ENCODE assay signal across 27 cellular contexts in the genomic region with DNA sequence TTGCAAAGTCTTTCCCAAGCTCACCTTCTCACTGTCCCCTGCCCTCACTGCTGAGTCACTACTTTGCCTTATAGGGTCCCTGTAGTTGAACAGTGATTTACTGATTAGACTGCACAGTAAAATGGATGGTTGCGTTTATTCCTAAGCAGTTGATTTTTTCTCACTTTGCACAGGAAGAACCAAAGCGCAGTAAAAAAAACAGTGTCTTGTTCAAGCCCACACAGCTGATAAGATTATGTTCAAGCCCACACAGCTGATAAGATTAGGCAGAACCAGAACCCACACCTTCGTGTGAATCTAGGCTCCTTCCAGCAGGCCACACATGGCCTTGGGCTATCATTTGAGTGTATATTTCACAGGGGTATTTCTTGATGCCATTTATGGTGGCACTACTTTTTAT.
DNase-seq lines count a peak whose midpoint lies in the region; ATAC-seq and TF ChIP-seq lines count a peak whose summit lies in the region.
"Had no signal": no experiment of that assay in that cellular context is flagged by ENCODE, and none has a peak within 500 bp of the region (broad histone marks: within the 10 kb centered on the region; RNA-seq: fewer than 3 reads in every experiment).

No MANE protein-coding gene starts in this region.

- H3K27ac Mint-ChIP-seq in HFFc6: peak overlapping the region; percentile 97; the same call in 1 of the 2 replicates
- H3K27ac Mint-ChIP-seq in activated T-cell treated with anti-CD3 and anti-CD28 coated beads, Interleukin-2, amount 50 U/mL, for 24 hours: no peak overlapping the region
- H3K27ac Mint-ChIP-seq: activated naive CD4-positive, alpha-beta T cell treated with anti-CD3 and anti-CD28 coated beads for 36 hours; activated T-cell treated with anti-CD3 and anti-CD28 coated beads, Interleukin-2, amount 50 U/mL, for 72 hours; natural killer cell; stimulated activated memory B cell treated with anti-CD40 and anti-IgM and Interleukin-4, amounts not matched to agents 10 μg/mL and 1 μg/mL and 100 μg/mL, for 72 hours had no signal

- H3K4me1 Mint-ChIP-seq in HFFc6 (ENCODE audit: low read depth): peaks cover 57% of the 10 kb centered on the region
- H3K4me1 Mint-ChIP-seq in activated T-cell treated with anti-CD3 and anti-CD28 coated beads, Interleukin-2, amount 50 U/mL, for 24 hours (ENCODE audit: low read depth): peaks cover 2% of the 10 kb centered on the region

- TF ChIP-seq CTCF in HFFc6 (IDR thresholded peaks at IDR 0.05) (no peak), foreskin keratinocyte (conservative IDR thresholded peaks at IDR 0.05) (no peak), psoas muscle (IDR thresholded peaks at IDR 0.05) (no peak)

- H3K4me3 ChIP-seq in psoas muscle: no peak overlapping the region
- H3K4me3 ChIP-seq: coronary artery, Peyer's patch, right atrium auricular region, spleen, vagina had no signal

- WGBS in psoas muscle, 3 donors: 68 to 81% (median 76%) methylated on average over 3 of the region's 3 CpGs

- DNase-seq in HFFc6 (no peak), amniotic epithelial cell (ENCODE audit: low read depth) (peak; percentile 77), foreskin keratinocyte (no peak), psoas muscle (no peak), amygdala (lab: John Stamatoyannopoulos, UW) (no peak)
- no peak for DNase-seq in activated T-cell treated with anti-CD3 and anti-CD28 coated beads, Interleukin-2, amount 50 U/mL, for 24 hours
- DNase-seq: activated CD4-positive, CD25-positive, alpha-beta regulatory T cell treated with anti-CD3 and anti-CD28 coated beads, Interleukin-2, amount 50 U/mL, for 72 hours; activated naive CD4-positive, alpha-beta T cell treated with anti-CD3 and anti-CD28 coated beads for 36 hours; activated T-cell treated with anti-CD3 and anti-CD28 coated beads, Interleukin-2, amount 50 U/mL, for 72 hours; amniotic stem cell; CD4-positive, alpha-beta memory T cell; DMS153; left cardiac atrium; natural killer cell; NCI-H1694 treated with DMSO at 0.1 percent for 48 hours; NCI-H2171; NCI-H524; NK-92 treated with Interleukin-12 subunit alpha and Interleukin-12 subunit beta, amount 100 ng/mL, for 24 hours; Peyer's patch; spleen; stimulated activated CD4-positive, alpha-beta T cell treated with anti-CD3 and anti-CD28 coated beads, Interleukin-4, amount 100 ng/mL, for 1 hour; T-helper 1 cell had no signal

- H3K27me3 ChIP-seq in foreskin keratinocyte (no peaks in the 10 kb centered on the region), psoas muscle (ENCODE audit: insufficient read depth in 3 of 3, low read length in 2 of 3) (no peaks in the 10 kb centered on the region)
- H3K27me3 ChIP-seq: Peyer's patch, right atrium auricular region, spleen, vagina had no signal

- H3K27ac ChIP-seq in foreskin keratinocyte: peak overlapping the region; percentile 75
- peak overlapping the region; percentile 79 for H3K27ac ChIP-seq in psoas muscle
- H3K27ac ChIP-seq: coronary artery had no signal

- intact Hi-C loops in psoas muscle (cut with DNase I): no loop called here

- ATAC-seq in foreskin keratinocyte: no peak
- no peak for ATAC-seq in psoas muscle
- no peak for ATAC-seq in GM18861 (IDR thresholded peaks at IDR 0.05; ENCODE audit: unreplicated experiment)
- ATAC-seq: activated T-cell treated with anti-CD3 and anti-CD28 coated beads, Interleukin-2, amount 50 U/mL, for 72 hours; left cardiac atrium; natural killer cell; stimulated activated memory B cell treated with anti-CD40 and anti-IgM and Interleukin-4, amounts not matched to agents 10 μg/mL and 1 μg/mL and 100 μg/mL, for 72 hours had no signal

- H3K4me1 ChIP-seq in foreskin keratinocyte: peaks cover 18% of the 10 kb centered on the region
- peaks cover 8% of the 10 kb centered on the region for H3K4me1 ChIP-seq in psoas muscle
- H3K4me1 ChIP-seq: Peyer's patch had no signal

- peaks cover under 1% of the 10 kb centered on the region; the same call in 1 of the 2 replicates for H3K9me3 Mint-ChIP-seq in HFFc6
- no peaks in the 10 kb centered on the region for H3K9me3 Mint-ChIP-seq in activated T-cell treated with anti-CD3 and anti-CD28 coated beads, Interleukin-2, amount 50 U/mL, for 24 hours
- H3K9me3 Mint-ChIP-seq: activated T-cell treated with anti-CD3 and anti-CD28 coated beads, Interleukin-2, amount 50 U/mL, for 72 hours; natural killer cell had no signal

- peaks cover 13% of the 10 kb centered on the region for H3K36me3 Mint-ChIP-seq in HFFc6 (ENCODE audit: low read depth)
- H3K36me3 Mint-ChIP-seq in activated T-cell treated with anti-CD3 and anti-CD28 coated beads, Interleukin-2, amount 50 U/mL, for 24 hours (ENCODE audit: low read depth): no peaks in the 10 kb centered on the region
- H3K36me3 Mint-ChIP-seq: CD4-positive, alpha-beta memory T cell; natural killer cell; stimulated activated memory B cell treated with anti-CD40 and anti-IgM and Interleukin-4, amounts not matched to agents 10 μg/mL and 1 μg/mL and 100 μg/mL, for 72 hours had no signal

- H3K9me3 ChIP-seq in psoas muscle: no peaks in the 10 kb centered on the region
- H3K9me3 ChIP-seq: Peyer's patch, right atrium auricular region, vagina had no signal

- H3K36me3 ChIP-seq in psoas muscle (ENCODE audit: insufficient read depth in 1 of 2, low read depth in 1 of 2): no peaks in the 10 kb centered on the region
- H3K36me3 ChIP-seq: Peyer's patch, right atrium auricular region, spleen, vagina had no signal

- H3K4me3 Mint-ChIP-seq in HFFc6: no peak overlapping the region
- H3K4me3 Mint-ChIP-seq in activated T-cell treated with anti-CD3 and anti-CD28 coated beads, Interleukin-2, amount 50 U/mL, for 24 hours: no peak overlapping the region
- H3K4me3 Mint-ChIP-seq: activated naive CD4-positive, alpha-beta T cell treated with anti-CD3 and anti-CD28 coated beads for 36 hours; activated T-cell treated with anti-CD3 and anti-CD28 coated beads, Interleukin-2, amount 50 U/mL, for 72 hours; CD4-positive, alpha-beta memory T cell; natural killer cell; stimulated activated memory B cell treated with anti-CD40 and anti-IgM and Interleukin-4, amounts not matched to agents 10 μg/mL and 1 μg/mL and 100 μg/mL, for 72 hours had no signal

- H3K27me3 Mint-ChIP-seq in HFFc6 (ENCODE audit: insufficient read depth): no peaks in the 10 kb centered on the region; the same call in 1 of the 2 replicates
- H3K27me3 Mint-ChIP-seq in activated T-cell treated with anti-CD3 and anti-CD28 coated beads, Interleukin-2, amount 50 U/mL, for 24 hours: peaks cover 10% of the 10 kb centered on the region
